Comparison of ENCODE assay signal across 8 cellular contexts in genomic region chr6:122458087-122458486, GRCh38.
"Had no signal": no experiment of that assay in that cellular context is flagged by ENCODE, and none has a peak within 500 bp of the region (broad histone marks: within the 10 kb centered on the region; RNA-seq: fewer than 3 reads in every experiment).

No MANE protein-coding gene starts in this region.

- DNase-seq: activated CD4-positive, alpha-beta T cell treated with anti-CD3 and anti-CD28 coated beads for 4 hours; colonic mucosa; left ventricle myocardium inferior; SHP77 treated with DMSO at 0.1 percent for 48 hours; stimulated activated CD4-positive, alpha-beta T cell treated with anti-CD3 and anti-CD28 coated beads, Interleukin-15, amount 100 ng/mL, for 24 hours; stimulated activated CD4-positive, alpha-beta T cell treated with anti-CD3 and anti-CD28 coated beads, Interleukin-4, amount 100 ng/mL, for 4 hours; tibial artery; uterus had no signal
